In genomic region chr12:44357476-44357875, GRCh38 we compare ENCODE assay signal across 14 cellular contexts.
DNase-seq lines count a peak whose midpoint lies in the region; TF ChIP-seq lines count a peak whose summit lies in the region.
"Had no signal": no experiment of that assay in that cellular context is flagged by ENCODE, and none has a peak within 500 bp of the region (broad histone marks: within the 10 kb centered on the region; RNA-seq: fewer than 3 reads in every experiment).

No MANE protein-coding gene starts in this region.

- no peaks in the 10 kb centered on the region for H3K36me3 ChIP-seq in kidney epithelial cell (ENCODE audit: control insufficient read depth, insufficient read depth, low read length)
- H3K36me3 ChIP-seq: BE2C had no signal

- DNase-seq in epithelial cell of proximal tubule (ENCODE audit: low read depth) (peak; percentile 75), kidney epithelial cell (ENCODE audit: low read depth) (peak; percentile 19), renal cortical epithelial cell (ENCODE audit: low read depth) (peak; percentile 90), HuH-7.5 (ENCODE audit: low spot score) (no peak), RKO (ENCODE audit: low spot score) (no peak)
- no peak for DNase-seq in stimulated activated CD4-positive, alpha-beta T cell treated with anti-CD3 and anti-CD28 coated beads, Interleukin-1b, Interleukin-23, amount 100 ng/mL, for 48 hours
- DNase-seq: ACHN; BE2C; C1 segment of cervical spinal cord; CD4-positive, CD25-positive, alpha-beta regulatory T cell; CD8-positive, alpha-beta memory T cell; COR-L47; GDM1; H9 had no signal

- no peak overlapping the region for H3K4me3 ChIP-seq in epithelial cell of proximal tubule (ENCODE audit: low read depth, low read length)
- H3K4me3 ChIP-seq in kidney epithelial cell (ENCODE audit: low read depth, low read length) = no peak overlapping the region

- H3K27me3 ChIP-seq in kidney epithelial cell (ENCODE audit: control insufficient read depth, insufficient read depth, low read length) = no peaks in the 10 kb centered on the region
- H3K27me3 ChIP-seq: BE2C had no signal

- no peak for TF ChIP-seq CTCF in epithelial cell of proximal tubule (conservative IDR thresholded peaks at IDR 0.05; ENCODE audit: low read depth, low read length)
- no peak for TF ChIP-seq CTCF in kidney epithelial cell (IDR thresholded peaks at IDR 0.05; ENCODE audit: insufficient read depth, low read length, poor library complexity, severe bottlenecking)

Comparison
In these comparisons a context has a peak if more than half of its experiments do, and no peak if none do; other contexts are left out.
1. DNase-seq: peak in epithelial cell of proximal tubule (single experiment), kidney epithelial cell (single experiment) and renal cortical epithelial cell (single experiment); none in HuH-7.5 (single experiment), stimulated activated CD4-positive, alpha-beta T cell treated with anti-CD3 and anti-CD28 coated beads, Interleukin-1b, Interleukin-23, amount 100 ng/mL, for 48 hours (single experiment) and RKO (single experiment).